Comparison of ENCODE assay signal across 13 cellular contexts in genomic region chr2:16149349-16150243, GRCh38.
"Had no signal": no experiment of that assay in that cellular context is flagged by ENCODE, and none has a peak within 500 bp of the region (broad histone marks: within the 10 kb centered on the region; RNA-seq: fewer than 3 reads in every experiment).

No MANE protein-coding gene starts in this region.

- H3K27ac ChIP-seq: dorsolateral prefrontal cortex, foreskin keratinocyte had no signal

- H3K27me3 Mint-ChIP-seq: activated B cell treated with CpG ODN at 0.5 μM for 24 hours had no signal

- H3K4me3 Mint-ChIP-seq: activated B cell treated with CpG ODN at 0.5 μM for 24 hours; activated naive CD8-positive, alpha-beta T cell; natural killer cell; T-helper 1 cell treated with Interleukin-12 subunit alpha and Interleukin-12 subunit beta and Interleukin-4 antibody, amounts not matched to agents 30 μg/mL and 1 μg/mL, for 36 hours had no signal

- H3K36me3 Mint-ChIP-seq: activated naive CD8-positive, alpha-beta T cell; natural killer cell had no signal

- H3K27ac Mint-ChIP-seq: activated B cell treated with CpG ODN at 0.5 μM for 24 hours; activated naive CD8-positive, alpha-beta T cell; activated T-helper 2 cell treated with anti-CD3 and anti-CD28 coated beads, Interferon-gamma antibody, Interleukin-2, Interleukin-4, amounts not matched to agents 10 μg/mL and 5 μg/mL and 100 μg/mL, durations not matched to agents 14 hours and 24 hours and 36 hours; natural killer cell; T-helper 1 cell treated with Interleukin-12 subunit alpha and Interleukin-12 subunit beta and Interleukin-4 antibody, amounts not matched to agents 30 μg/mL and 1 μg/mL, for 36 hours had no signal

- H3K9me3 Mint-ChIP-seq: activated B cell treated with CpG ODN at 0.5 μM for 24 hours; activated T-helper 2 cell treated with anti-CD3 and anti-CD28 coated beads, Interferon-gamma antibody, Interleukin-2, Interleukin-4, amounts not matched to agents 10 μg/mL and 5 μg/mL and 100 μg/mL, durations not matched to agents 14 hours and 24 hours and 36 hours; natural killer cell; T-helper 1 cell treated with Interleukin-12 subunit alpha and Interleukin-12 subunit beta and Interleukin-4 antibody, amounts not matched to agents 30 μg/mL and 1 μg/mL, for 36 hours had no signal

- ATAC-seq: left colon, SK-N-SH treated with all-trans-retinoic acid at 6 μM for 48 hours had no signal

- H3K4me3 ChIP-seq: dorsolateral prefrontal cortex had no signal

- DNase-seq: activated B cell treated with CpG ODN at 0.5 μM for 24 hours; aorta; dorsolateral prefrontal cortex; foreskin keratinocyte; left colon; mammary epithelial cell; natural killer cell; stimulated activated CD4-positive, alpha-beta T cell treated with anti-CD3 and anti-CD28 coated beads, Interleukin-2, amount 100 ng/mL, for 48 hours; stimulated activated CD8-positive, alpha-beta memory T cell treated with anti-CD3 and anti-CD28 coated beads, Interleukin-4, amount 100 ng/mL, for 48 hours had no signal

- H3K4me1 Mint-ChIP-seq: activated B cell treated with CpG ODN at 0.5 μM for 24 hours, natural killer cell had no signal

- H3K27me3 ChIP-seq: dorsolateral prefrontal cortex, foreskin keratinocyte had no signal

- H3K4me1 ChIP-seq: foreskin keratinocyte had no signal
